Comparison of ENCODE assay signal across 22 cellular contexts in the genomic region with DNA sequence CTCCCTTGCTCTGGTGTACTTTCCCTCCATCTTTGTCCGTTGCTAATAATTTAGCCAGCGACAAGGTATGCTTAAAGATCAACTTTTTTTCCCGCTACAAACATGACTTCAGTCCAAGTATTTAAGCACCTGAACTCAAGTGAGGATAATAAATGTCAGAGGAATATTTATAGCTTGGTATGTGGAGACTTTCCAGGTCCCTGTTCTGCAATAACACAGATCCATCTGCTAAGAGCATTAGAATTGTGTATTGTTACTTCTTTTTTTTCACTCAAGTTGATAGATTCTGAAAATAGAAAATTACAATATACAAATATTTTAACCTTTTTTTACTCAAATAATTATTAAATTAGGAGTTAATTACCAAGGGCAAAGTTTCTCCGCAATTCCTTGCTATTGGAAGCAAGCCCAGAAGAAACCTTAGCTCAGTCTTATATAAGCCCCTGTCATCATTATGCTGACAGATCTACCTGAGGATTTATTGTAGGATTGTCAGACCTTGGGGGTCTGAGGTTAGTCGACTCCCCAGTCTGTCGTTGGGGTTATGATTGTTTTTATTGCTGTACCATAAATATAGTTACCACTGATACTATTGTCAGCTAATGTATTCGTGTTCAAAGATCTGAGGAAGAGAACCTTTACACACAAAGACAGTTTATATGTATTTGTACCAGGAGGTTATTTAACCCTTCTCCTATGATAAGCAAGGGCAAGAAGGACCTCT.
DNase-seq lines count a peak whose midpoint lies in the region; ATAC-seq and TF ChIP-seq lines count a peak whose summit lies in the region.
"Had no signal": no experiment of that assay in that cellular context is flagged by ENCODE, and none has a peak within 500 bp of the region (broad histone marks: within the 10 kb centered on the region; RNA-seq: fewer than 3 reads in every experiment).

No MANE protein-coding gene starts in this region.

- H3K36me3 ChIP-seq in HEK293 (ENCODE audit: control insufficient read depth in 2 of 2, insufficient read depth in 1 of 2, low read length in 2 of 2): no peaks in the 10 kb centered on the region
- no peaks in the 10 kb centered on the region for H3K36me3 ChIP-seq in esophagus muscularis mucosa
- no peaks in the 10 kb centered on the region for H3K36me3 ChIP-seq in psoas muscle (ENCODE audit: insufficient read depth in 1 of 2, low read depth in 1 of 2)
- H3K36me3 ChIP-seq in body of pancreas (replicated peaks in 1 of 2; ENCODE audit: insufficient read depth in 1 of 2, low read depth in 2 of 2): no peaks in the 10 kb centered on the region
- H3K36me3 ChIP-seq: MG63 had no signal

- TF ChIP-seq POLR2A in esophagus muscularis mucosa (IDR thresholded peaks at IDR 0.05; ENCODE audit: low read depth): no peak
- no peak for TF ChIP-seq POLR2A in body of pancreas (IDR thresholded peaks at IDR 0.05)

- intact Hi-C loops in esophagus muscularis mucosa (cut with DNase I) (no loop called here), psoas muscle (cut with DNase I) (no loop called here), body of pancreas (cut with DNase I) (no loop called here)

- H3K27ac ChIP-seq in HEK293 (ENCODE audit: extremely low read depth, low read depth, low read length) (peak overlapping the region; percentile 72), esophagus muscularis mucosa (replicated peaks in 1 of 4) (peak overlapping the region; percentile 9 to 56 (median 44)), psoas muscle (no peak overlapping the region), body of pancreas (no peak overlapping the region)
- H3K27ac ChIP-seq: C4-2B, PC-9 had no signal

- no peaks in the 10 kb centered on the region for H3K36me3 Mint-ChIP-seq in activated T-helper 17 cell treated with anti-CD3 and anti-CD28 coated beads, Interleukin-2, amount 50 U/mL, for 72 hours (ENCODE audit: low read depth)
- H3K36me3 Mint-ChIP-seq: CD8-positive, alpha-beta memory T cell had no signal

- H3K9me3 Mint-ChIP-seq in activated T-helper 17 cell treated with anti-CD3 and anti-CD28 coated beads, Interleukin-2, amount 50 U/mL, for 72 hours: peaks cover 4% of the 10 kb centered on the region

- in situ Hi-C loops in G401 (cut with HindIII; ENCODE audit: low sequenced_read_pairs): no loop called here

- peak; percentile 40 to 85 (median 72) for ATAC-seq in psoas muscle
- ATAC-seq in activated T-helper 17 cell treated with anti-CD3 and anti-CD28 coated beads, Interleukin-2, amount 50 U/mL, for 72 hours (replicated peaks): no peak
- no peak for ATAC-seq in body of pancreas
- ATAC-seq: GM23338 had no signal

- WGBS in esophagus muscularis mucosa: 24% methylated on average over 7 of the region's 7 CpGs
- 12 to 15% (median 13%) methylated on average over 7 of the region's 7 CpGs for WGBS in psoas muscle, 3 donors
- 43% methylated on average over 7 of the region's 7 CpGs for WGBS in body of pancreas, 2 donors

- no peak for TF ChIP-seq EP300 in esophagus muscularis mucosa (IDR thresholded peaks at IDR 0.05)

- no peak overlapping the region for H3K4me3 ChIP-seq in HEK293 (ENCODE audit: low read depth, low read length)
- H3K4me3 ChIP-seq in esophagus muscularis mucosa: no peak overlapping the region
- H3K4me3 ChIP-seq in psoas muscle: no peak overlapping the region
- no peak overlapping the region for H3K4me3 ChIP-seq in body of pancreas
- H3K4me3 ChIP-seq: GM23338, MG63, PC-9 had no signal

- DNase-seq in G401 (ENCODE audit: low spot score) (peak; percentile 15), esophagus muscularis mucosa (ENCODE audit: extremely low spot score) (no peak), psoas muscle (no peak), NCI-H1694 (lab: John Stamatoyannopoulos, UW) (no peak), body of pancreas (no peak)
- DNase-seq: CD8-positive, alpha-beta memory T cell; DMS153; DND-41; H9; KBM-7; MG63; NCI-H1105 treated with DMSO at 0.1 percent for 48 hours; NCI-H2029 treated with DMSO at 0.1 percent for 48 hours; NCI-H446 treated with DMSO at 0.1 percent for 48 hours; NCI-H526 treated with DMSO at 0.1 percent for 48 hours; PC-9; SHP77 had no signal

- no peaks in the 10 kb centered on the region for H3K27me3 ChIP-seq in esophagus muscularis mucosa
- H3K27me3 ChIP-seq in psoas muscle (ENCODE audit: insufficient read depth in 3 of 3, low read length in 2 of 3): no peaks in the 10 kb centered on the region
- H3K27me3 ChIP-seq in body of pancreas: no peaks in the 10 kb centered on the region
- H3K27me3 ChIP-seq: MG63 had no signal

- H3K9me3 ChIP-seq in HEK293 (ENCODE audit: control insufficient read depth, insufficient read depth, low read depth, low read length) (no peaks in the 10 kb centered on the region), esophagus muscularis mucosa (peaks cover 0 to 3% (median 0%) of the 10 kb centered on the region in 4 donors), psoas muscle (no peaks in the 10 kb centered on the region), body of pancreas (no peaks in the 10 kb centered on the region)

- H3K27me3 Mint-ChIP-seq in activated T-helper 17 cell treated with anti-CD3 and anti-CD28 coated beads, Interleukin-2, amount 50 U/mL, for 72 hours: no peaks in the 10 kb centered on the region
- H3K27me3 Mint-ChIP-seq: B cell; CD8-positive, alpha-beta memory T cell had no signal

- no peaks in the 10 kb centered on the region for H3K4me1 Mint-ChIP-seq in activated T-helper 17 cell treated with anti-CD3 and anti-CD28 coated beads, Interleukin-2, amount 50 U/mL, for 72 hours
- H3K4me1 Mint-ChIP-seq: B cell; CD8-positive, alpha-beta memory T cell had no signal

- no peak for TF ChIP-seq CTCF in HEK293 (tag by site-specific recombination; IDR thresholded peaks at IDR 0.05)
- TF ChIP-seq CTCF in esophagus muscularis mucosa (IDR thresholded peaks at IDR 0.05): no peak
- TF ChIP-seq CTCF in psoas muscle (IDR thresholded peaks at IDR 0.05): no peak
- TF ChIP-seq CTCF in body of pancreas (IDR thresholded peaks at IDR 0.05): no peak

- no peak overlapping the region for H3K27ac Mint-ChIP-seq in activated T-helper 17 cell treated with anti-CD3 and anti-CD28 coated beads, Interleukin-2, amount 50 U/mL, for 72 hours
- H3K27ac Mint-ChIP-seq: B cell; CD8-positive, alpha-beta memory T cell; GM23338; H9 had no signal

- POLR2A ChIA-PET in HEK293 (lab: Yijun Ruan, JAX): interaction anchor here (0.9 to 1.1 kb wide), 2 partner anchors 12 to 332 kb away, joined by 3 read pairs; no protein-coding TSS in a partner anchor

- peaks cover 23% of the 10 kb centered on the region for H3K4me1 ChIP-seq in HEK293 (ENCODE audit: control insufficient read depth, insufficient read depth, low read length)
- H3K4me1 ChIP-seq in esophagus muscularis mucosa: peaks cover 12 to 26% (median 21%) of the 10 kb centered on the region in 4 donors
- peaks cover 19% of the 10 kb centered on the region for H3K4me1 ChIP-seq in psoas muscle
- H3K4me1 ChIP-seq in body of pancreas: no peaks in the 10 kb centered on the region

- H3K4me3 Mint-ChIP-seq in activated T-helper 17 cell treated with anti-CD3 and anti-CD28 coated beads, Interleukin-2, amount 50 U/mL, for 72 hours: no peak overlapping the region
- H3K4me3 Mint-ChIP-seq: B cell; CD8-positive, alpha-beta memory T cell; GM23338; H9 had no signal

- CTCF ChIA-PET in HEK293 (lab: Yijun Ruan, JAX): interaction anchor here (1.1 to 1.2 kb wide), 2 partner anchors 10 to 395 kb away, joined by 3 to 4 read pairs; no protein-coding TSS in a partner anchor

TF ChIP-seq in HEK293, 187 proteins besides CTCF, POLR2A, EP300 and RAD21 (continues in another document):
- TF ChIP-seq HOXC10 (CRISPR knock-in tag; IDR thresholded peaks at IDR 0.05) (no peak), GLI4 (tag by site-specific recombination; IDR thresholded peaks at IDR 0.05) (no peak), ZNF114 (tag by site-specific recombination; IDR thresholded peaks at IDR 0.05) (no peak), ZNF426 (tag by site-specific recombination; IDR thresholded peaks at IDR 0.05) (no peak), SP3 (tag by site-specific recombination; IDR thresholded peaks at IDR 0.05) (no peak), RBAK (tag by site-specific recombination; IDR thresholded peaks at IDR 0.05) (no peak), ZNF423 (tag by site-specific recombination; IDR thresholded peaks at IDR 0.05) (no peak), ZNF121 (tag by site-specific recombination; IDR thresholded peaks at IDR 0.05) (no peak), GLIS2 (tag by site-specific recombination; IDR thresholded peaks at IDR 0.05) (no peak), ZNF169 (tag by site-specific recombination; IDR thresholded peaks at IDR 0.05) (no peak), ZNF335 (tag by site-specific recombination; conservative IDR thresholded peaks at IDR 0.05) (no peak; the same call in 1 of the 2 replicates), ZNF530 (tag by site-specific recombination; IDR thresholded peaks at IDR 0.05; ENCODE audit: low read depth) (no peak)
- TF ChIP-seq, protein P1, sequence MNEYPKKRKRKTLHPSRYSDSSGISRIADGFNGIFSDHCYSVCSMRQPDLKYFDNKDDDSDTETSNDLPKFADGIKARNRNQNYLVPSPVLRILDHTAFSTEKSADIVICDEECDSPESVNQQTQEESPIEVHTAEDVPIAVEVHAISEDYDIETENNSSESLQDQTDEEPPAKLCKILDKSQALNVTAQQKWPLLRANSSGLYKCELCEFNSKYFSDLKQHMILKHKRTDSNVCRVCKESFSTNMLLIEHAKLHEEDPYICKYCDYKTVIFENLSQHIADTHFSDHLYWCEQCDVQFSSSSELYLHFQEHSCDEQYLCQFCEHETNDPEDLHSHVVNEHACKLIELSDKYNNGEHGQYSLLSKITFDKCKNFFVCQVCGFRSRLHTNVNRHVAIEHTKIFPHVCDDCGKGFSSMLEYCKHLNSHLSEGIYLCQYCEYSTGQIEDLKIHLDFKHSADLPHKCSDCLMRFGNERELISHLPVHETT (tag by site-specific recombination; IDR thresholded peaks at IDR 0.05): no peak
- TF ChIP-seq, protein P2, sequence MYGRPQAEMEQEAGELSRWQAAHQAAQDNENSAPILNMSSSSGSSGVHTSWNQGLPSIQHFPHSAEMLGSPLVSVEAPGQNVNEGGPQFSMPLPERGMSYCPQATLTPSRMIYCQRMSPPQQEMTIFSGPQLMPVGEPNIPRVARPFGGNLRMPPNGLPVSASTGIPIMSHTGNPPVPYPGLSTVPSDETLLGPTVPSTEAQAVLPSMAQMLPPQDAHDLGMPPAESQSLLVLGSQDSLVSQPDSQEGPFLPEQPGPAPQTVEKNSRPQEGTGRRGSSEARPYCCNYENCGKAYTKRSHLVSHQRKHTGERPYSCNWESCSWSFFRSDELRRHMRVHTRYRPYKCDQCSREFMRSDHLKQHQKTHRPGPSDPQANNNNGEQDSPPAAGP (tag by site-specific recombination; IDR thresholded peaks at IDR 0.05): no peak

Comparison
In these comparisons a context has a peak if more than half of its experiments do, and no peak if none do; other contexts are left out.
1. H3K27ac ChIP-seq: peak in HEK293 (single experiment) and esophagus muscularis mucosa (4 of 4); none in psoas muscle (single experiment) and body of pancreas (0 of 4).
2. ATAC-seq: peak in psoas muscle (4 of 4); none in activated T-helper 17 cell treated with anti-CD3 and anti-CD28 coated beads, Interleukin-2, amount 50 U/mL, for 72 hours (single experiment) and body of pancreas (single experiment).